In genomic region chr1:43997295-43997694, GRCh38 we compare ENCODE assay signal across 2 cellular contexts.
TF ChIP-seq lines count a peak whose summit lies in the region.

No MANE protein-coding gene starts in this region.

TF ChIP-seq in HepG2, 621 proteins besides CTCF, POLR2A, EP300 and RAD21:
- TF ChIP-seq DZIP1 (CRISPR knock-in tag; IDR thresholded peaks at IDR 0.05) (no peak), ZNF281 (CRISPR knock-in tag; IDR thresholded peaks at IDR 0.05; ENCODE audit: borderline replicate concordance) (peak; percentile 54; the same call in 1 of the 2 replicates), FOXA1 (IDR thresholded peaks at IDR 0.05) (no peak), FOXA1 (CRISPR knock-in tag; IDR thresholded peaks at IDR 0.05) (0 out of 2 replicates have a peak, but pooled peaks have one; percentile 14), AGO2 (optimal IDR thresholded peaks at IDR 0.05; ENCODE audit: low read depth, low read length) (peak; percentile 54), THYN1 (CRISPR knock-in tag; IDR thresholded peaks at IDR 0.05; ENCODE audit: borderline replicate concordance, low read depth) (no peak), NKX3-1 (CRISPR knock-in tag; IDR thresholded peaks at IDR 0.05) (no peak), FOXM1 (CRISPR knock-in tag; IDR thresholded peaks at IDR 0.05) (no peak), HIVEP1 (CRISPR knock-in tag; IDR thresholded peaks at IDR 0.05) (no peak), SMARCE1 (IDR thresholded peaks at IDR 0.05; ENCODE audit: borderline replicate concordance) (no peak)

TF ChIP-seq in WTC11, 78 proteins besides CTCF, POLR2A, EP300 and RAD21:
- TF ChIP-seq ZNF121 (CRISPR knock-in tag; IDR thresholded peaks at IDR 0.05) = no peak
- no peak for TF ChIP-seq ZNF671 (CRISPR knock-in tag; IDR thresholded peaks at IDR 0.05)
- no peak for TF ChIP-seq PREB (CRISPR knock-in tag; IDR thresholded peaks at IDR 0.05; ENCODE audit: borderline replicate concordance)
- no peak for TF ChIP-seq USF2 (CRISPR knock-in tag; IDR thresholded peaks at IDR 0.05)
- no peak for TF ChIP-seq AR (CRISPR knock-in tag; IDR thresholded peaks at IDR 0.05)
- no peak for TF ChIP-seq ZNF512 (CRISPR knock-in tag; IDR thresholded peaks at IDR 0.05; ENCODE audit: borderline replicate concordance)
- no peak for TF ChIP-seq MLX (CRISPR knock-in tag; IDR thresholded peaks at IDR 0.05)
- TF ChIP-seq ELF4 (CRISPR knock-in tag; IDR thresholded peaks at IDR 0.05; ENCODE audit: low read depth) = no peak
- no peak for TF ChIP-seq ZNF532 (CRISPR knock-in tag; IDR thresholded peaks at IDR 0.05; ENCODE audit: borderline replicate concordance)
- TF ChIP-seq FOXJ3 (CRISPR knock-in tag; IDR thresholded peaks at IDR 0.05; ENCODE audit: borderline replicate concordance) = no peak
- no peak for TF ChIP-seq EMX1 (CRISPR knock-in tag; IDR thresholded peaks at IDR 0.05)
- TF ChIP-seq ZNF263 (CRISPR knock-in tag; IDR thresholded peaks at IDR 0.05; ENCODE audit: low read depth) = no peak
- TF ChIP-seq NR3C1 (CRISPR knock-in tag; conservative IDR thresholded peaks at IDR 0.05; ENCODE audit: low read depth) = no peak
- TF ChIP-seq ZMAT4 (CRISPR knock-in tag; IDR thresholded peaks at IDR 0.05) = no peak
- no peak for TF ChIP-seq CREB1 (CRISPR knock-in tag; IDR thresholded peaks at IDR 0.05)
- TF ChIP-seq SOX15 (CRISPR knock-in tag; IDR thresholded peaks at IDR 0.05) = no peak
- TF ChIP-seq ZBTB43 (CRISPR knock-in tag; IDR thresholded peaks at IDR 0.05) = no peak
- no peak for TF ChIP-seq OVOL2 (CRISPR knock-in tag; IDR thresholded peaks at IDR 0.05; ENCODE audit: borderline replicate concordance)
